ENCODE assay signal across 13 cellular contexts in genomic region chr5:145407300-145408047, GRCh38.
DNase-seq lines count a peak whose midpoint lies in the region; ATAC-seq lines count a peak whose summit lies in the region.
"Had no signal": no experiment of that assay in that cellular context is flagged by ENCODE, and none has a peak within 500 bp of the region (broad histone marks: within the 10 kb centered on the region; RNA-seq: fewer than 3 reads in every experiment).

No MANE protein-coding gene starts in this region.

- no peak for DNase-seq in medulla oblongata (ENCODE audit: extremely low spot score)
- DNase-seq in NCI-H2081 treated with DMSO at 0.1 percent for 48 hours (lab: John Stamatoyannopoulos, UW), result no peak
- DNase-seq in NCI-H446 treated with DMSO at 0.1 percent for 48 hours (lab: John Stamatoyannopoulos, UW), result no peak
- no peak for DNase-seq in glomerular visceral epithelial cell (ENCODE audit: extremely low spot score)
- DNase-seq: activated naive CD4-positive, alpha-beta T cell treated with Interleukin-2 at 50 U/mL for 16 hours; NK-92 treated with Interleukin-12 subunit alpha and Interleukin-12 subunit beta, amount 100 ng/mL, for 24 hours; nucleus accumbens; stomach had no signal

- ATAC-seq in GM18867 (IDR thresholded peaks at IDR 0.05; ENCODE audit: unreplicated experiment), result peak; percentile 47
- peak; percentile 40 for ATAC-seq in GM21528 (IDR thresholded peaks at IDR 0.05; ENCODE audit: low FRiP score, unreplicated experiment)
- ATAC-seq in HG02970 (IDR thresholded peaks at IDR 0.05; ENCODE audit: low FRiP score, unreplicated experiment), result peak; percentile 38
- ATAC-seq in HG03520 (IDR thresholded peaks at IDR 0.05; ENCODE audit: unreplicated experiment), result peak; percentile 47
- ATAC-seq: foreskin keratinocyte had no signal
